ENCODE assay signal across 1 cellular context in genomic region chr10:111598433-111599059, GRCh38.
TF ChIP-seq lines count a peak whose summit lies in the region.

No MANE protein-coding gene starts in this region.

TF ChIP-seq in GM23338, 12 proteins besides CTCF, POLR2A, EP300 and RAD21 (continued from another document):
- TF ChIP-seq, protein P1, sequence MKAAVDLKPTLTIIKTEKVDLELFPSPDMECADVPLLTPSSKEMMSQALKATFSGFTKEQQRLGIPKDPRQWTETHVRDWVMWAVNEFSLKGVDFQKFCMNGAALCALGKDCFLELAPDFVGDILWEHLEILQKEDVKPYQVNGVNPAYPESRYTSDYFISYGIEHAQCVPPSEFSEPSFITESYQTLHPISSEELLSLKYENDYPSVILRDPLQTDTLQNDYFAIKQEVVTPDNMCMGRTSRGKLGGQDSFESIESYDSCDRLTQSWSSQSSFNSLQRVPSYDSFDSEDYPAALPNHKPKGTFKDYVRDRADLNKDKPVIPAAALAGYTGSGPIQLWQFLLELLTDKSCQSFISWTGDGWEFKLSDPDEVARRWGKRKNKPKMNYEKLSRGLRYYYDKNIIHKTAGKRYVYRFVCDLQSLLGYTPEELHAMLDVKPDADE (IDR thresholded peaks at IDR 0.05) = no peak
- TF ChIP-seq POLR2AphosphoS5 (IDR thresholded peaks at IDR 0.05; ENCODE audit: low read depth) (no peak), STAT1 (IDR thresholded peaks at IDR 0.05; ENCODE audit: unreplicated experiment) (no peak)
